1 cellular context compared by ENCODE assay signal in the genomic region with DNA sequence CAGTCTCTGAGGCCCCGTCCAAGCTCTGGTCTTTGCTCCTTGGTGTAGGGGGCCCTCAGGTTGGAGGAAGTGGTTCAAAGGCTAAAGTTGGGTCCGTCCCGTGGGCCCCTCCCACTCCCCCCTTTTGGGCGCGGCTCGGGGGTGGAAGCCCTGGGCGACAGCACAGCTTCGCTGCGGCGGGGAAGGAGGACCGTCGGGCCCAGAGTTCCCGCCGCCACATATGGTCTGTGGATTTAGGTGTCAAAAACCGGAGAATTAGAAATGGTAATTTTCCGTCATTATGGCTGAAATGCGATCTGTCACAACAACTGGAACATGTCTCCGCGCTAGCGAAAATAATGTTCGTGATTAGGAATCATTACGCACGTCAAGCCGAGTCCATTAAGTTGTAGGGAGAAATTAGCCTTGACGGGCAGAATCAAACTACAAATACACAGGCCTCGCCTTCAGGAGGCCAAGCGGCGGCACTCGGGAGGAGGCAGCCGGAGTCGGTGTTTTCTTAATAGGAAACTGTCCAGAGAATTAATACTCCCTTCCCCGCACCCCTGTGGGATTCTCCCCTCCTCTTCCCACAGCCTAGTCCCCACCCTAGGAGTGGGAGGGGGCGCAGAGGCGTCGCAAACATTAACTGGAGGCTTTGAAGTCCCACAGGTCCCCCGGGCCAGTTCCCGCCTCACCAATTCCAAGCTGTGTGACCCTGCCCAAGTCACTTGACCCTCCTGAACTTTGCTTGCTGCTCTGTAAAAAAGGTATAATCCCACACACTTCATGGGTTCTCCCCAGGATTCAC.
TF ChIP-seq lines count a peak whose summit lies in the region.

No MANE protein-coding gene starts in this region.

TF ChIP-seq in HepG2, 621 proteins besides CTCF, POLR2A, EP300 and RAD21:
- peak; percentile 77 for TF ChIP-seq ZNF768 (CRISPR knock-in tag; IDR thresholded peaks at IDR 0.05)
- TF ChIP-seq KAT7 (CRISPR knock-in tag; IDR thresholded peaks at IDR 0.05; ENCODE audit: borderline replicate concordance), result no peak
